12 cellular contexts compared by ENCODE assay signal in genomic region chr4:112853662-112854256, GRCh38.
DNase-seq lines count a peak whose midpoint lies in the region; ATAC-seq and TF ChIP-seq lines count a peak whose summit lies in the region.
"Had no signal": no experiment of that assay in that cellular context is flagged by ENCODE, and none has a peak within 500 bp of the region (broad histone marks: within the 10 kb centered on the region; RNA-seq: fewer than 3 reads in every experiment).

No MANE protein-coding gene starts in this region.

- DNase-seq in GM06990 (ENCODE audit: extremely low read depth, insufficient read length), result no peak
- DNase-seq in dorsolateral prefrontal cortex, result no peak
- no peak for DNase-seq in ovary
- no peak for DNase-seq in cerebellar nuclear complex (lab: John Stamatoyannopoulos, UW)
- DNase-seq: naive thymus-derived CD4-positive, alpha-beta T cell; NCI-H1092; SJCRH30 had no signal

- H3K9ac ChIP-seq in Loucy (ENCODE audit: low read depth, low read length, poor library complexity, severe bottlenecking), result no peak overlapping the region

- intact Hi-C loops in dorsolateral prefrontal cortex (cut with DNase I) (loop anchor here (1.0 to 10.0 kb wide), 5 partner anchors 36 to 241 kb away; partner anchors contain the start of genes LARP7 (in 1 of the 2) and ZGRF1 (in 1 of the 2)), ovary (cut with DNase I) (no loop called here)

- no peak overlapping the region for H3K4me2 ChIP-seq in Loucy (ENCODE audit: low read depth, low read length, poor library complexity, severe bottlenecking)

- TF ChIP-seq POLR2A in ovary (IDR thresholded peaks at IDR 0.05), result no peak

- no peaks in the 10 kb centered on the region for H3K27me3 ChIP-seq in GM06990 (replicated peaks; ENCODE audit: control insufficient read depth, insufficient read depth, low read length)
- no peaks in the 10 kb centered on the region for H3K27me3 ChIP-seq in Loucy (ENCODE audit: insufficient read depth, low read length, poor library complexity, severe bottlenecking)
- H3K27me3 ChIP-seq in dorsolateral prefrontal cortex, result no peaks in the 10 kb centered on the region
- no peaks in the 10 kb centered on the region for H3K27me3 ChIP-seq in ovary
- H3K27me3 ChIP-seq: SJCRH30 had no signal

- H3K9me3 ChIP-seq in Loucy (ENCODE audit: insufficient read depth, low read depth, low read length) (no peaks in the 10 kb centered on the region), ovary (no peaks in the 10 kb centered on the region)
- H3K9me3 ChIP-seq: SJCRH30 had no signal

- peak; percentile 52 for TF ChIP-seq CTCF in GM06990 (IDR thresholded peaks at IDR 0.05; ENCODE audit: insufficient read depth, low read length, poor library complexity, severe bottlenecking)
- TF ChIP-seq CTCF in Loucy (conservative IDR thresholded peaks at IDR 0.05; ENCODE audit: low read length), result peak; percentile 68
- peak; percentile 35 to 85 (median 66) for TF ChIP-seq CTCF in dorsolateral prefrontal cortex (IDR thresholded peaks at IDR 0.05 in 54 of 56, conservative IDR thresholded peaks at IDR 0.05 in 2 of 56; ENCODE audit: low read depth in 1 of 56, partially characterized antibody in 56 of 56)
- TF ChIP-seq CTCF in ovary (IDR thresholded peaks at IDR 0.05), result peak in 2 of 3 donors; percentile 7 to 27

- H3K4me3 ChIP-seq in GM06990 (replicated peaks; ENCODE audit: low read depth, low read length) (no peak overlapping the region), Loucy (ENCODE audit: low read length, poor library complexity, severe bottlenecking) (no peak overlapping the region), dorsolateral prefrontal cortex (no peak overlapping the region), ovary (no peak overlapping the region)
- H3K4me3 ChIP-seq: SJCRH30 had no signal

- H2AFZ ChIP-seq in Loucy (ENCODE audit: low read length), result no peak overlapping the region

- H3K79me2 ChIP-seq in Loucy (ENCODE audit: insufficient read depth, low read length), result no peaks in the 10 kb centered on the region

- no peaks in the 10 kb centered on the region for H3K4me1 ChIP-seq in Loucy (ENCODE audit: insufficient read depth, low read length, poor library complexity, severe bottlenecking)
- peaks cover 1% of the 10 kb centered on the region for H3K4me1 ChIP-seq in ovary (ENCODE audit: insufficient read depth)
- H3K4me1 ChIP-seq: SJCRH30 had no signal

- no peaks in the 10 kb centered on the region for H3K9me2 ChIP-seq in Loucy (replicated peaks; ENCODE audit: low read depth, low read length)

- 42 to 45% (median 44%) methylated on average over 3 of the region's 3 CpGs for WGBS in ovary, 3 donors

- H3F3A ChIP-seq in Loucy (ENCODE audit: low read depth), result no peaks in the 10 kb centered on the region

- H3K27ac ChIP-seq in dorsolateral prefrontal cortex (peak overlapping the region in 56 of 59 donors; percentile 40 to 96 (median 86)), ovary (no peak overlapping the region)
- H3K27ac ChIP-seq: epithelial cell of prostate, SJCRH30 had no signal

- no peak for ATAC-seq in GM21576 (IDR thresholded peaks at IDR 0.05; ENCODE audit: unreplicated experiment)
- ATAC-seq in GM21723 (IDR thresholded peaks at IDR 0.05; ENCODE audit: unreplicated experiment), result no peak
- ATAC-seq in GM21515 (IDR thresholded peaks at IDR 0.05; ENCODE audit: unreplicated experiment), result no peak
- ATAC-seq: naive thymus-derived CD4-positive, alpha-beta T cell had no signal

- H4K20me1 ChIP-seq in Loucy (ENCODE audit: insufficient read depth, low read length, poor library complexity, severe bottlenecking), result no peaks in the 10 kb centered on the region

- no peak for TF ChIP-seq EP300 in ovary (IDR thresholded peaks at IDR 0.05)

- H3K36me3 ChIP-seq in GM06990 (ENCODE audit: control insufficient read depth, insufficient read depth, low read length) (no peaks in the 10 kb centered on the region), Loucy (ENCODE audit: insufficient read depth, low read length) (no peaks in the 10 kb centered on the region), ovary (no peaks in the 10 kb centered on the region)
- H3K36me3 ChIP-seq: SJCRH30 had no signal

Comparison
In these comparisons a context has a peak if more than half of its experiments do, and no peak if none do; other contexts are left out.
1. CTCF ChIP-seq: peak in every context shown above with its lines; median percentile 68 in Loucy; 66 in dorsolateral prefrontal cortex; 52 in GM06990; 17 in ovary.
2. H3K27ac ChIP-seq: peak in dorsolateral prefrontal cortex (56 of 59); none in ovary (0 of 2).
3. intact Hi-C loops: an anchor here in dorsolateral prefrontal cortex (1.0 to 10.0 kb wide); none called in ovary.